ENCODE assay signal across 23 cellular contexts in the genomic region with DNA sequence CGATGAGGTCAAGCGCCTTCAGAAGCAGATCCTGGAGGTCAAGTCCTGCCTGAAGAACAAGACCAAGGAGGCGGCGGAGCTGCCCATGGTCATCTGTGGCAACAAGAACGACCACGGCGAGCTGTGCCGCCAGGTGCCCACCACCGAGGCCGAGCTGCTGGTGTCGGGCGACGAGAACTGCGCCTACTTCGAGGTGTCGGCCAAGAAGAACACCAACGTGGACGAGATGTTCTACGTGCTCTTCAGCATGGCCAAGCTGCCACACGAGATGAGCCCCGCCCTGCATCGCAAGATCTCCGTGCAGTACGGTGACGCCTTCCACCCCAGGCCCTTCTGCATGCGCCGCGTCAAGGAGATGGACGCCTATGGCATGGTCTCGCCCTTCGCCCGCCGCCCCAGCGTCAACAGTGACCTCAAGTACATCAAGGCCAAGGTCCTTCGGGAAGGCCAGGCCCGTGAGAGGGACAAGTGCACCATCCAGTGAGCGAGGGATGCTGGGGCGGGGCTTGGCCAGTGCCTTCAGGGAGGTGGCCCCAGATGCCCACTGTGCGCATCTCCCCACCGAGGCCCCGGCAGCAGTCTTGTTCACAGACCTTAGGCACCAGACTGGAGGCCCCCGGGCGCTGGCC. TPM values are rescaled to one million over a fixed set of nuclear protein-coding genes. Genes with fewer than 3 reads are reported as not detected.
"Had no signal": no experiment of that assay in that cellular context is flagged by ENCODE, and none has a peak within 500 bp of the region (broad histone marks: within the 10 kb centered on the region; RNA-seq: fewer than 3 reads in every experiment).

No MANE protein-coding gene starts in this region.

- H3K4me1 ChIP-seq: body of pancreas had no signal

- H3K27ac Mint-ChIP-seq: activated B cell treated with CpG ODN at 0.5 μM for 24 hours; activated CD4-positive, alpha-beta memory T cell treated with anti-CD3 and anti-CD28 coated beads for 36 hours; activated CD8-positive, alpha-beta T cell treated with anti-CD3 and anti-CD28 coated beads for 36 hours; activated naive CD4-positive, alpha-beta T cell treated with anti-CD3 and anti-CD28 coated beads for 36 hours; activated naive CD4-positive, alpha-beta T cell treated with anti-CD3 and anti-CD28 coated beads, Interleukin-2, amount 50 U/mL, for 72 hours; activated naive CD8-positive, alpha-beta T cell treated with anti-CD3 and anti-CD28 coated beads for 36 hours; activated T-cell treated with anti-CD3 and anti-CD28 coated beads, Interleukin-2, amount 50 U/mL, for 72 hours; activated T-helper 17 cell treated with anti-CD3 and anti-CD28 coated beads, Interleukin-2, amount 50 U/mL, for 72 hours had no signal

- H3K36me3 Mint-ChIP-seq: activated CD4-positive, alpha-beta memory T cell treated with anti-CD3 and anti-CD28 coated beads for 36 hours; activated naive CD4-positive, alpha-beta T cell treated with anti-CD3 and anti-CD28 coated beads, Interleukin-2, amount 50 U/mL, for 72 hours; activated naive CD8-positive, alpha-beta T cell treated with anti-CD3 and anti-CD28 coated beads for 36 hours had no signal

- H3K27ac ChIP-seq: adrenal gland, body of pancreas, brain microvascular endothelial cell, cardiac muscle cell, VCaP had no signal

- H3K9me3 ChIP-seq: adrenal gland, body of pancreas had no signal

- DNase-seq: amniotic stem cell, aorta, brain microvascular endothelial cell had no signal

- H3K36me3 ChIP-seq: adrenal gland, brain microvascular endothelial cell, cardiac muscle cell had no signal

- H3K27me3 Mint-ChIP-seq: activated CD4-positive, alpha-beta memory T cell treated with anti-CD3 and anti-CD28 coated beads for 36 hours; activated CD8-positive, alpha-beta T cell treated with anti-CD3 and anti-CD28 coated beads for 36 hours; activated naive CD8-positive, alpha-beta T cell treated with anti-CD3 and anti-CD28 coated beads for 36 hours; activated T-helper 17 cell treated with anti-CD3 and anti-CD28 coated beads, Interleukin-2, amount 50 U/mL, for 72 hours had no signal

- FAIRE-seq: astrocyte, TTC549 had no signal

- H3K9me3 Mint-ChIP-seq: activated B cell treated with CpG ODN at 0.5 μM for 24 hours; activated CD4-positive, alpha-beta memory T cell treated with anti-CD3 and anti-CD28 coated beads for 36 hours; activated CD4-positive, alpha-beta T cell treated with anti-CD3 and anti-CD28 coated beads, Interleukin-2, amount 10 ng/mL, durations not matched to agents 24 days and 14 days; activated CD8-positive, alpha-beta T cell treated with anti-CD3 and anti-CD28 coated beads for 36 hours; activated naive CD4-positive, alpha-beta T cell treated with anti-CD3 and anti-CD28 coated beads for 36 hours; activated naive CD4-positive, alpha-beta T cell treated with anti-CD3 and anti-CD28 coated beads, Interleukin-2, amount 50 U/mL, for 72 hours; activated naive CD8-positive, alpha-beta T cell treated with anti-CD3 and anti-CD28 coated beads for 36 hours; activated T-cell treated with anti-CD3 and anti-CD28 coated beads, Interleukin-2, amount 50 U/mL, for 4 hours; activated T-cell treated with anti-CD3 and anti-CD28 coated beads, Interleukin-2, amount 50 U/mL, for 72 hours; activated T-helper 1 cell treated with anti-CD3 and anti-CD28 coated beads, Interleukin-12 subunit alpha, Interleukin-12 subunit beta, Interleukin-2, Interleukin-4 antibody, amounts not matched to agents 30 ng/mL and 10 ng/mL and 1 ng/mL, durations not matched to agents 14 hours and 24 hours and 36 hours; activated T-helper 17 cell treated with anti-CD3 and anti-CD28 coated beads, Interleukin-2, amount 50 U/mL, for 72 hours; central memory CD8-positive, alpha-beta T cell; T-helper 1 cell treated with Interleukin-12 subunit alpha and Interleukin-12 subunit beta and Interleukin-4 antibody, amounts not matched to agents 30 μg/mL and 1 μg/mL, for 36 hours; T-helper 2 cell treated with Interferon-gamma antibody and Interleukin-4, amounts not matched to agents 5 μg/mL and 100 μg/mL, for 36 hours had no signal

- H3K4me3 ChIP-seq: adrenal gland, body of pancreas, cardiac muscle cell had no signal

- H3K4me3 Mint-ChIP-seq: activated B cell treated with CpG ODN at 0.5 μM for 24 hours; activated CD4-positive, alpha-beta memory T cell treated with anti-CD3 and anti-CD28 coated beads for 36 hours; activated CD4-positive, alpha-beta T cell treated with anti-CD3 and anti-CD28 coated beads, Interleukin-2, amount 10 ng/mL, durations not matched to agents 24 days and 14 days; activated CD8-positive, alpha-beta T cell treated with anti-CD3 and anti-CD28 coated beads for 36 hours; activated naive CD4-positive, alpha-beta T cell treated with anti-CD3 and anti-CD28 coated beads for 36 hours; activated naive CD8-positive, alpha-beta T cell treated with anti-CD3 and anti-CD28 coated beads for 36 hours; activated T-cell treated with anti-CD3 and anti-CD28 coated beads, Interleukin-2, amount 50 U/mL, for 4 hours; activated T-cell treated with anti-CD3 and anti-CD28 coated beads, Interleukin-2, amount 50 U/mL, for 72 hours; activated T-helper 1 cell treated with anti-CD3 and anti-CD28 coated beads, Interleukin-12 subunit alpha, Interleukin-12 subunit beta, Interleukin-2, Interleukin-4 antibody, amounts not matched to agents 30 ng/mL and 10 ng/mL and 1 ng/mL, durations not matched to agents 14 hours and 24 hours and 36 hours; central memory CD8-positive, alpha-beta T cell; T-helper 1 cell treated with Interleukin-12 subunit alpha and Interleukin-12 subunit beta and Interleukin-4 antibody, amounts not matched to agents 30 μg/mL and 1 μg/mL, for 36 hours had no signal

- ATAC-seq: body of pancreas had no signal

- H3K27me3 ChIP-seq: adrenal gland, body of pancreas, brain microvascular endothelial cell, cardiac muscle cell had no signal

RNA-seq across cellular contexts. Expression of a gene that starts 11.0 kb away (rescaled TPM):
- total RNA-seq: activated B cell treated with CpG ODN at 0.5 μM for 24 hours; activated CD4-positive, alpha-beta T cell treated with anti-CD3 and anti-CD28 coated beads, Interleukin-2, amount 10 ng/mL, durations not matched to agents 24 days and 14 days; activated CD8-positive, alpha-beta T cell treated with anti-CD3 and anti-CD28 coated beads for 36 hours; activated naive CD4-positive, alpha-beta T cell treated with anti-CD3 and anti-CD28 coated beads for 36 hours; activated T-helper 1 cell treated with anti-CD3 and anti-CD28 coated beads, Interleukin-12 subunit alpha, Interleukin-12 subunit beta, Interleukin-2, Interleukin-4 antibody, amounts not matched to agents 30 ng/mL and 10 ng/mL and 1 ng/mL, durations not matched to agents 14 hours and 24 hours and 36 hours had no signal
